In the genomic region with DNA sequence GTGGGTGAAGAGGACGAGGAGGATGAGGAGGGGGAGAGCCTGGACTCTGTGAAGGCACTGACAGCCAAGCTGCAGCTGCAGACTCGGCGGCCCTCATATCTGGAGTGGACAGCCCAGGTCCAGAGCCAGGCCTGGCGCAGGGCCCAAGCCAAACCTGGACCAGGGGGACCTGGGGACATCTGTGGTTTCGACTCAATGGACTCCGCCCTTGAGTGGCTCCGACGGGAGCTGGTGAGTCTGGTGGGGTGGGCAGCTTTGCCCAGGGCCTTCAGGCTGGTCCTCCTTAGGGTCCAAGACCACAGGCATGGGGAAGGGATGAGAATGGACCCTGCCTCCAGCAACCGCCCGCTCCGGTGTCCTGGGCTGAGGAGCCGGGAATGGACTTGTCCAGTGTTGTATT, we compare ENCODE assay signal across 9 cellular contexts. TPM values are rescaled to one million over a fixed set of nuclear protein-coding genes. Genes with fewer than 3 reads are reported as not detected.
DNase-seq lines count a peak whose midpoint lies in the region; ATAC-seq, FAIRE-seq and TF ChIP-seq lines count a peak whose summit lies in the region.
"Had no signal": no experiment of that assay in that cellular context is flagged by ENCODE, and none has a peak within 500 bp of the region (broad histone marks: within the 10 kb centered on the region; RNA-seq: fewer than 3 reads in every experiment).

No MANE protein-coding gene starts in this region.

- peaks cover 20% of the 10 kb centered on the region for H3K4me1 Mint-ChIP-seq in type B pancreatic cell (ENCODE audit: unreplicated experiment)

- H3K27me3 Mint-ChIP-seq in type B pancreatic cell, result peaks cover 5% of the 10 kb centered on the region

- no peaks in the 10 kb centered on the region for H3K36me3 Mint-ChIP-seq in type B pancreatic cell

- TF ChIP-seq POLR2A in endothelial cell of umbilical vein (IDR thresholded peaks at IDR 0.05; ENCODE audit: low read depth, low read length) (no peak), H54 (IDR thresholded peaks at IDR 0.05; ENCODE audit: low read depth, low read length) (no peak)

- POLR2A ChIA-PET in AG04450 (lab: Yijun Ruan, JAX) (no interaction called here), endothelial cell of umbilical vein (lab: Charles Lee) (interaction anchor here (2.9 kb wide), 1 partner anchor 88 kb away, joined by 16 read pairs; the partner anchor contains the start of gene MARCKSL1)

- BruUV-seq in endothelial cell of umbilical vein (replicated peaks; lab: Mats Ljungman, UMichigan), result no TSS peak

- no peak for DNase-seq in AG04450 (ENCODE audit: low read depth, low spot score)
- no peak for DNase-seq in MM.1S
- DNase-seq in endothelial cell of umbilical vein (ENCODE audit: low read depth, low spot score), result no peak
- no peak for DNase-seq in omental fat pad (ENCODE audit: low spot score)
- no peak for DNase-seq in H54 (ENCODE audit: insufficient read length, low spot score)
- DNase-seq in NCI-H82 treated with DMSO at 0.1 percent for 48 hours (lab: John Stamatoyannopoulos, UW; ENCODE audit: unreplicated experiment), result no peak
- no peak for DNase-seq in type B pancreatic cell (ENCODE audit: extremely low spot score, unreplicated experiment)

- TF ChIP-seq CTCF in AG04450 (IDR thresholded peaks at IDR 0.05; ENCODE audit: low read depth, low read length), result no peak
- no peak for TF ChIP-seq CTCF in MM.1S (IDR thresholded peaks at IDR 0.05; ENCODE audit: low read length)
- TF ChIP-seq CTCF in endothelial cell of umbilical vein (IDR thresholded peaks at IDR 0.05; ENCODE audit: extremely low read depth in 1 of 2, insufficient read depth in 1 of 2, low read depth in 1 of 2, low read length in 2 of 2), result no peak
- no peak for TF ChIP-seq CTCF in omental fat pad (IDR thresholded peaks at IDR 0.05)
- TF ChIP-seq CTCF in type B pancreatic cell (conservative IDR thresholded peaks at IDR 0.05), result no peak

- no peaks in the 10 kb centered on the region for H3K9me3 Mint-ChIP-seq in type B pancreatic cell

- CTCF ChIA-PET in AG04450 (lab: Charles Lee), result interaction anchor here (0.6 to 3.4 kb wide), 8 partner anchors 8 to 111 kb away, joined by 3 to 15 read pairs (median 6); no protein-coding TSS in a partner anchor
- CTCF ChIA-PET in endothelial cell of umbilical vein (lab: Charles Lee), result interaction anchor here (1.2 to 6.3 kb wide), 9 partner anchors 10 to 89 kb away, joined by 3 to 73 read pairs (median 24); partner anchors contain the start of genes HDAC1 and MARCKSL1

- H3K27me3 ChIP-seq in AG04450 (ENCODE audit: control insufficient read depth, insufficient read depth, low read length), result no peaks in the 10 kb centered on the region
- no peaks in the 10 kb centered on the region for H3K27me3 ChIP-seq in MM.1S (replicated peaks; ENCODE audit: insufficient read depth, low read length)
- no peaks in the 10 kb centered on the region for H3K27me3 ChIP-seq in endothelial cell of umbilical vein (ENCODE audit: control insufficient read depth in 2 of 2, insufficient read depth in 2 of 2, low read length in 2 of 2)

- H3K79me2 ChIP-seq in MM.1S (ENCODE audit: low read length) (no peaks in the 10 kb centered on the region), endothelial cell of umbilical vein (ENCODE audit: control insufficient read depth, insufficient read depth, low read length) (no peaks in the 10 kb centered on the region)

- no peak overlapping the region for H3K4me3 Mint-ChIP-seq in type B pancreatic cell

- H2AFZ ChIP-seq in MM.1S (ENCODE audit: low read length) (peak overlapping the region; percentile 69), endothelial cell of umbilical vein (ENCODE audit: low read depth, low read length) (peak overlapping the region; percentile 45)

- H3K27ac Mint-ChIP-seq in type B pancreatic cell, result no peak overlapping the region

- H3K9me3 ChIP-seq in AG04450 (ENCODE audit: control insufficient read depth, insufficient read depth, low read length), result no peaks in the 10 kb centered on the region; the same call in 1 of the 2 replicates
- H3K9me3 ChIP-seq in MM.1S (replicated peaks; ENCODE audit: insufficient read depth, low read length), result no peaks in the 10 kb centered on the region
- H3K9me3 ChIP-seq in endothelial cell of umbilical vein (replicated peaks; ENCODE audit: control insufficient read depth, insufficient read depth, low read length), result no peaks in the 10 kb centered on the region
- H3K9me3 ChIP-seq: Caco-2 had no signal

- H3K9me2 ChIP-seq in MM.1S (replicated peaks; ENCODE audit: insufficient read depth, low read length), result no peaks in the 10 kb centered on the region

- H3K9ac ChIP-seq in MM.1S (ENCODE audit: low read length), result no peak overlapping the region
- no peak overlapping the region for H3K9ac ChIP-seq in endothelial cell of umbilical vein (replicated peaks; ENCODE audit: extremely low read depth, insufficient read depth, low read length)

- peak; percentile 3 for ATAC-seq in omental fat pad (ENCODE audit: low FRiP score)
- ATAC-seq in HG03108 (IDR thresholded peaks at IDR 0.05; ENCODE audit: unreplicated experiment), result no peak

- H3K4me1 ChIP-seq in MM.1S (ENCODE audit: low read length), result peaks cover 34% of the 10 kb centered on the region
- peaks cover 50% of the 10 kb centered on the region for H3K4me1 ChIP-seq in endothelial cell of umbilical vein (ENCODE audit: control insufficient read depth, extremely low read depth, insufficient read depth, low read length)
- H3K4me1 ChIP-seq: Caco-2 had no signal

- dilution Hi-C loops in endothelial cell of umbilical vein (cut with MboI; ENCODE audit: extremely low pct_ligation_motif_present, low sequenced_read_pairs), result no loop called here

- peak overlapping the region; percentile 21 for H3K27ac ChIP-seq in AG04450 (ENCODE audit: low read depth, low read length)
- H3K27ac ChIP-seq in MM.1S (ENCODE audit: low read length), result peak overlapping the region; percentile 99; the same call in 1 of the 2 replicates
- peak overlapping the region; percentile 60 for H3K27ac ChIP-seq in endothelial cell of umbilical vein (ENCODE audit: insufficient read depth, low read depth, low read length)

- no peak overlapping the region for H3K4me3 ChIP-seq in AG04450 (ENCODE audit: low read depth, low read length)
- no peak overlapping the region for H3K4me3 ChIP-seq in MM.1S (ENCODE audit: low read length)
- H3K4me3 ChIP-seq in endothelial cell of umbilical vein (replicated peaks in 1 of 3; ENCODE audit: insufficient read depth in 1 of 3, low read depth in 1 of 3, low read length in 3 of 3), result no peak overlapping the region

- peaks cover 24% of the 10 kb centered on the region for H3F3A ChIP-seq in MM.1S (ENCODE audit: insufficient read depth, low read length)

- no peaks in the 10 kb centered on the region for H3K9me1 ChIP-seq in endothelial cell of umbilical vein (replicated peaks; ENCODE audit: control insufficient read depth, extremely low read depth, insufficient read depth, low read length)

- H4K20me1 ChIP-seq in MM.1S (ENCODE audit: insufficient read depth, low read length) (no peaks in the 10 kb centered on the region), endothelial cell of umbilical vein (replicated peaks; ENCODE audit: control insufficient read depth, extremely low read depth, insufficient read depth, low read length) (no peaks in the 10 kb centered on the region)

- intact Hi-C loops in endothelial cell of umbilical vein (cut with micrococcal nuclease), result no loop called here

- FAIRE-seq in endothelial cell of umbilical vein (lab: Jason Lieb, UNC) (no peak), H54 (lab: Jason Lieb, UNC) (no peak)

- H3K4me2 ChIP-seq in MM.1S (ENCODE audit: low read depth, low read length) (no peak overlapping the region), endothelial cell of umbilical vein (ENCODE audit: insufficient read depth, low read length) (no peak overlapping the region)

- H3K36me3 ChIP-seq in MM.1S (replicated peaks; ENCODE audit: insufficient read depth, low read length) (no peaks in the 10 kb centered on the region), endothelial cell of umbilical vein (ENCODE audit: control insufficient read depth in 2 of 2, extremely low read depth in 1 of 2, insufficient read depth in 2 of 2, low read length in 2 of 2) (no peaks in the 10 kb centered on the region)

RNA-seq across cellular contexts. Expression of gene FAM167B, which starts 0.4 kb away (rescaled TPM):
- polyA plus RNA-seq in AG04450 (2011; rRNA removed) (0.40 and 0.43 TPM in 2 replicates), endothelial cell of umbilical vein (2.1 and 2.3 TPM in 2 replicates)
- 1.00 and 1.1 TPM in 2 replicates for polyA minus RNA-seq in AG04450 (2011; rRNA and poly(A)+ RNA removed)
- total RNA-seq in endothelial cell of umbilical vein (2.0 and 5.6 TPM in 2 replicates), omental fat pad (10 to 100 TPM in 1 of 4 donors, 1 to 10 TPM in 3; 1.8 to 14.8 (median 3.8) TPM), type B pancreatic cell (ENCODE audit: low replicate concordance) (1.4 and 2.1 TPM in 2 replicates)
- polyA plus RNA-seq in endothelial cell of umbilical vein (2011; cell fraction: cytosol; rRNA removed), result 0.66 and 1.5 TPM in 2 replicates
- 0.71 and 0.80 TPM in 2 replicates for polyA plus RNA-seq in endothelial cell of umbilical vein (2011; cell fraction: nucleus; rRNA removed)
- polyA plus RNA-seq in endothelial cell of umbilical vein (2012), result 0.39 and 0.85 TPM in 2 replicates
- 0.36 and 1.8 TPM in 2 replicates for polyA minus RNA-seq in endothelial cell of umbilical vein
- not detected for polyA minus RNA-seq in endothelial cell of umbilical vein (2011; cell fraction: cytosol; rRNA and poly(A)+ RNA removed)
- not detected in 2 replicates for polyA minus RNA-seq in endothelial cell of umbilical vein (2011; cell fraction: nucleus; rRNA and poly(A)+ RNA removed)

RNA-seq across cellular contexts. Expression of gene LCK, which starts 3.6 kb away (rescaled TPM):
- polyA plus RNA-seq in AG04450 (2011; rRNA removed) (not detected in 2 replicates), endothelial cell of umbilical vein (0.06 and 0.08 TPM in 2 replicates)
- polyA minus RNA-seq in AG04450 (2011; rRNA and poly(A)+ RNA removed), result not detected in 2 replicates
- total RNA-seq in endothelial cell of umbilical vein (not detected in 2 replicates), omental fat pad (1 to 10 TPM; 1.1 to 6.8 (median 4.8) TPM), type B pancreatic cell (ENCODE audit: low replicate concordance) (not detected in 2 replicates)
- polyA plus RNA-seq in endothelial cell of umbilical vein (2011; cell fraction: cytosol; rRNA removed), result 0.03 and 0.12 TPM in 2 replicates
- not detected in 2 replicates for polyA plus RNA-seq in endothelial cell of umbilical vein (2011; cell fraction: nucleus; rRNA removed)
- not detected in 2 replicates for polyA plus RNA-seq in endothelial cell of umbilical vein (2012)
- polyA minus RNA-seq in endothelial cell of umbilical vein, result 0.36 TPM in 1 of 2 replicates, not detected in the other
- not detected for polyA minus RNA-seq in endothelial cell of umbilical vein (2011; cell fraction: cytosol; rRNA and poly(A)+ RNA removed)
- not detected in 2 replicates for polyA minus RNA-seq in endothelial cell of umbilical vein (2011; cell fraction: nucleus; rRNA and poly(A)+ RNA removed)

RNA-seq across cellular contexts. Expression of gene EIF3I, which starts 25.2 kb away (rescaled TPM):
- 357 and 399 TPM in 2 replicates for polyA plus RNA-seq in AG04450 (2011; rRNA removed)
- 355 and 404 TPM in 2 replicates for polyA minus RNA-seq in AG04450 (2011; rRNA and poly(A)+ RNA removed)
- 186 and 203 TPM in 2 replicates for total RNA-seq in endothelial cell of umbilical vein
- 301 and 331 TPM in 2 replicates for polyA plus RNA-seq in endothelial cell of umbilical vein
- polyA plus RNA-seq in endothelial cell of umbilical vein (2011; cell fraction: cytosol; rRNA removed), result 369 and 396 TPM in 2 replicates
- polyA plus RNA-seq in endothelial cell of umbilical vein (2011; cell fraction: nucleus; rRNA removed), result 106 and 109 TPM in 2 replicates
- polyA plus RNA-seq in endothelial cell of umbilical vein (2012), result 244 and 245 TPM in 2 replicates
- 612 and 675 TPM in 2 replicates for polyA minus RNA-seq in endothelial cell of umbilical vein
- 141 TPM for polyA minus RNA-seq in endothelial cell of umbilical vein (2011; cell fraction: cytosol; rRNA and poly(A)+ RNA removed)
- polyA minus RNA-seq in endothelial cell of umbilical vein (2011; cell fraction: nucleus; rRNA and poly(A)+ RNA removed), result 24.3 and 40.3 TPM in 2 replicates
- 100 to 1,000 TPM; 159 to 210 (median 191) TPM for total RNA-seq in omental fat pad
- total RNA-seq in type B pancreatic cell (ENCODE audit: low replicate concordance), result 162 and 179 TPM in 2 replicates

RNA-seq across cellular contexts. Expression of gene TMEM234, which starts 25.3 kb away (rescaled TPM):
- polyA plus RNA-seq in AG04450 (2011; rRNA removed) (17.3 and 18.6 TPM in 2 replicates), endothelial cell of umbilical vein (21.3 and 23.2 TPM in 2 replicates)
- polyA minus RNA-seq in AG04450 (2011; rRNA and poly(A)+ RNA removed), result 20.2 and 22.0 TPM in 2 replicates
- total RNA-seq in endothelial cell of umbilical vein (15.7 and 20.7 TPM in 2 replicates), omental fat pad (10 to 100 TPM in 3 of 4 donors, 1 to 10 TPM in 1; 8.8 to 15.4 (median 11.3) TPM), type B pancreatic cell (ENCODE audit: low replicate concordance) (33.9 and 35.4 TPM in 2 replicates)
- 15.7 and 18.1 TPM in 2 replicates for polyA plus RNA-seq in endothelial cell of umbilical vein (2011; cell fraction: cytosol; rRNA removed)
- 68.7 and 93.2 TPM in 2 replicates for polyA plus RNA-seq in endothelial cell of umbilical vein (2011; cell fraction: nucleus; rRNA removed)
- polyA plus RNA-seq in endothelial cell of umbilical vein (2012), result 12.0 and 14.8 TPM in 2 replicates
- polyA minus RNA-seq in endothelial cell of umbilical vein, result 30.8 and 31.6 TPM in 2 replicates
- polyA minus RNA-seq in endothelial cell of umbilical vein (2011; cell fraction: cytosol; rRNA and poly(A)+ RNA removed), result 5.2 TPM
- polyA minus RNA-seq in endothelial cell of umbilical vein (2011; cell fraction: nucleus; rRNA and poly(A)+ RNA removed), result 34.2 and 37.8 TPM in 2 replicates

RNA-seq across cellular contexts. Expression of gene DCDC2B, which starts 38.6 kb away (rescaled TPM):
- polyA plus RNA-seq in AG04450 (2011; rRNA removed), result not detected in 2 replicates
- polyA minus RNA-seq in AG04450 (2011; rRNA and poly(A)+ RNA removed), result 0.09 TPM in 1 of 2 replicates, not detected in the other
- not detected in 2 replicates for total RNA-seq in endothelial cell of umbilical vein
- polyA plus RNA-seq in endothelial cell of umbilical vein, result not detected in 2 replicates
- not detected in 2 replicates for polyA plus RNA-seq in endothelial cell of umbilical vein (2011; cell fraction: cytosol; rRNA removed)
- not detected in 2 replicates for polyA plus RNA-seq in endothelial cell of umbilical vein (2011; cell fraction: nucleus; rRNA removed)
- 0.12 TPM in 1 of 2 replicates, not detected in the other for polyA plus RNA-seq in endothelial cell of umbilical vein (2012)
- polyA minus RNA-seq in endothelial cell of umbilical vein, result not detected in 2 replicates
- not detected for polyA minus RNA-seq in endothelial cell of umbilical vein (2011; cell fraction: cytosol; rRNA and poly(A)+ RNA removed)
- 0.24 TPM in 1 of 2 replicates, not detected in the other for polyA minus RNA-seq in endothelial cell of umbilical vein (2011; cell fraction: nucleus; rRNA and poly(A)+ RNA removed)
- not detected for total RNA-seq in omental fat pad
- total RNA-seq in type B pancreatic cell (ENCODE audit: low replicate concordance), result not detected in 2 replicates
- total RNA-seq: Caco-2 had no signal

Comparison
In these comparisons a context has a peak if more than half of its experiments do, and no peak if none do; other contexts are left out.
1. H3K27ac ChIP-seq: peak in every context shown above with its lines; median percentile 99 in MM.1S; 60 in endothelial cell of umbilical vein; 21 in AG04450.